In the genomic region with DNA sequence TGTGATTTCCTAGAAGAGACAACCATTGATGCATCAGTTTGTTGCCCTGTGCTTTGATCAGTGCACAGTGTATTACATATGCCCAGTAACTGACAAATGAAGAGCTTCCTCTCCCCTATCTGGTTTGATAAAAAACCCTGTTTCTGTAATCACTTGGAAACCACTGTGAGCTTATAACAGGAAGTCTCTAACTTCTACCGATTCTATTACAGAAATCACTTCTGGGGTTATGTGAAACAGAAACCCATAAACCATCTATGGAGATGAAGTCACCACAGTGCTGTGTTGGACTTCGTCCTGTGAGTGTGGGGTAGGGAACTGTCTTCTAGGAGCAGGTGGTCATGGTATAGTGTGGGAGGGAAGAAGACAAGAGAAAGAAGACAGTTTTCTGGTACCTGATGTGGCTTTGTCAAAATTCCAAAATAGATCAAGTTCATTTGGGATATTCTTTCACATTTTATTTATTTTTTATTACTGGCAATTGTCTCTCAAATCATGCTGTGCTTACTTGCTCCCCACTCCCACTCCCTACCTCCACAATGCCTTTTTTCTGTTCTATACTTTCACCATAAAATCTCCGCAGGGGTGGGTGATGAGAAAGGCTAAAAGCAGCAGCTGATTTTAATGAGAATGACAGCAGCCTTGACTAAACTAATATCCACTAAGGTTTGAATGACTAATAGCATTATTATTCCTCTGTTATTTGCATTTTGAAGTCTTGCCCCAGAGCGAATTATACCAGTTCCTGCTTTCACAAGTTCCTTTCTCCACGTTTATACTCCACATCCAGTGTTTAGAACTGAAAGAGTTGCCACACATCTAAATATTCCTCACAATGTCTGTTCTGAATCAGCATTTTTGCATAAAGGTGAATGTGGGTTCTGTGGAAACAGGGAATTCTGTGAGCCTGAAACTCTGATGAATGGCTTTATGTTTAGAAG, we compare ENCODE assay signal across 1 cellular context.
TF ChIP-seq lines count a peak whose summit lies in the region.

No MANE protein-coding gene starts in this region.

TF ChIP-seq in HCT116, 20 proteins besides CTCF, POLR2A, EP300 and RAD21 (continued from another document):
- TF ChIP-seq EZH2phosphoT487 (IDR thresholded peaks at IDR 0.05; ENCODE audit: borderline replicate concordance) (no peak), REST (IDR thresholded peaks at IDR 0.05; ENCODE audit: low read depth) (no peak), ZFX (IDR thresholded peaks at IDR 0.05) (no peak), EGR1 (IDR thresholded peaks at IDR 0.05; ENCODE audit: low read depth) (no peak), CBX3 (IDR thresholded peaks at IDR 0.05; ENCODE audit: low read depth) (no peak)
